Comparison of ENCODE assay signal across 1 cellular context in the genomic region with DNA sequence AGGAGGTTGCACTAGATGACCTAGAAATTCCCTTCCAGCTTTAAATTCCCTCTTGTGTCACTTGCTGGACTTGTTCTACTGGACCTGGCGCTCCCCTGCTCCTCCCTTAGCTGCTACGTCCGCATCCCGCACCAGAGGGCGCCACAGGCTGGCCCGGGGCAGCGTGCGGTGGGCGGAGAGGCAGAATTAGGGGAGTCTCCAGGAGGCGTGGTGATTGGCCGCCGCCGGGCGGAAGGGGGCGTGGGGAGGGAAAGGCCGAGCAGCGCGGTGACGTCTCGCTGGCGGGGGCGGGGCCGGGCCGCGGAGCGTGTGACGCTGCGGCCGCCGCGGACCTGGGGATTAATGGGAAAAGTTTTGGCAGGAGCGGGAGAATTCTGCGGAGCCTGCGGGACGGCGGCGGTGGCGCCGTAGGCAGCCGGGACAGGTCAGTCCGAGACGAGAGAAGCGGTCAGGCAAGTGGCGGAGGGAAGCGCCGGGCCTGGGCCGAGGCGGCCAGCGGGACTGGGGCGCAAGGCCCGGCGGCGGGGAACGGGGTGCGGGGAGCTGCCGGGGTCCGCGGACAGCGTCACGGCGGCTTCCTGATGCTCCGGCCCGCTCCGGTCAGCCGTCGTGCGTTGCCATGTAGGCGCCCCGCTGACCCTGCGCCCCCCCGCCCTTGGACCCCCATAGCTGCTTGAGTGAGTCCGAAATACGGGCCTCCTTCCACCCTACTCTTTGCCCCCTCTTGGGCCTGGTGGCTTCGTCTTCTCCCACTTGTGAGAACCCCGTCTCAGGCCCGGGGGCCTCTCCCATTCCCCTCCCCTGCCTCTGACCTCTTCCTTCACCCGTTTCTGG.
TF ChIP-seq lines count a peak whose summit lies in the region.

PPARD (plus strand) TSS at position 301 of the 834 bp plus-strand sequence. CDS start 68,530 bp downstream, outside the sequence.

TF ChIP-seq in HepG2, 621 proteins besides CTCF, POLR2A, EP300 and RAD21 (continued from another document and continues in another):
- TF ChIP-seq, protein P1, sequence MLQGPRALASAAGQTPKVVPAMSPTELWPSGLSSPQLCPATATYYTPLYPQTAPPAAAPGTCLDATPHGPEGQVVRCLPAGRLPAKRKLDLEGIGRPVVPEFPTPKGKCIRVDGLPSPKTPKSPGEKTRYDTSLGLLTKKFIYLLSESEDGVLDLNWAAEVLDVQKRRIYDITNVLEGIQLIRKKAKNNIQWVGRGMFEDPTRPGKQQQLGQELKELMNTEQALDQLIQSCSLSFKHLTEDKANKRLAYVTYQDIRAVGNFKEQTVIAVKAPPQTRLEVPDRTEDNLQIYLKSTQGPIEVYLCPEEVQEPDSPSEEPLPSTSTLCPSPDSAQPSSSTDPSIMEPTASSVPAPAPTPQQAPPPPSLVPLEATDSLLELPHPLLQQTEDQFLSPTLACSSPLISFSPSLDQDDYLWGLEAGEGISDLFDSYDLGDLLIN (CRISPR knock-in tag; IDR thresholded peaks at IDR 0.05; ENCODE audit: borderline replicate concordance), result no peak
- TF ChIP-seq SRSF9 (IDR thresholded peaks at IDR 0.05; ENCODE audit: borderline replicate concordance, insufficient read depth, low read depth, low read length, poor library complexity, severe bottlenecking) (no peak), E2F1 (CRISPR knock-in tag; IDR thresholded peaks at IDR 0.05) (no peak), ZSCAN31 (CRISPR knock-in tag; IDR thresholded peaks at IDR 0.05; ENCODE audit: low read depth) (no peak; the same call in 1 of the 2 replicates), NFATC3 (CRISPR knock-in tag; IDR thresholded peaks at IDR 0.05) (peak; percentile 77; the same call in 1 of the 2 replicates), ZNF710 (CRISPR knock-in tag; IDR thresholded peaks at IDR 0.05; ENCODE audit: borderline replicate concordance) (no peak), ATF1 (CRISPR knock-in tag; IDR thresholded peaks at IDR 0.05) (no peak), ZBTB10 (CRISPR knock-in tag; IDR thresholded peaks at IDR 0.05; ENCODE audit: borderline replicate concordance) (peak; percentile 76), ZNF251 (CRISPR knock-in tag; IDR thresholded peaks at IDR 0.05) (no peak), RFXAP (CRISPR knock-in tag; IDR thresholded peaks at IDR 0.05; ENCODE audit: borderline replicate concordance) (peak; percentile 78; the same call in 1 of the 2 replicates), ZFP91 (CRISPR knock-in tag; IDR thresholded peaks at IDR 0.05; ENCODE audit: borderline replicate concordance) (peak; percentile 87), ZNF34 (CRISPR knock-in tag; IDR thresholded peaks at IDR 0.05; ENCODE audit: borderline replicate concordance) (no peak), ZNF770 (CRISPR knock-in tag; IDR thresholded peaks at IDR 0.05) (no peak), BORCS8-MEF2B (CRISPR knock-in tag; IDR thresholded peaks at IDR 0.05) (peak; percentile 87), ZNF510 (CRISPR knock-in tag; IDR thresholded peaks at IDR 0.05; ENCODE audit: low read depth) (no peak; the same call in 1 of the 2 replicates), KAT7 (CRISPR knock-in tag; IDR thresholded peaks at IDR 0.05; ENCODE audit: borderline replicate concordance) (peak; percentile 87), FOXP1 (IDR thresholded peaks at IDR 0.05) (no peak), FOXP1 (CRISPR knock-in tag; IDR thresholded peaks at IDR 0.05) (no peak), NAIF1 (CRISPR knock-in tag; IDR thresholded peaks at IDR 0.05; ENCODE audit: borderline replicate concordance) (no peak), ZNF562 (CRISPR knock-in tag; IDR thresholded peaks at IDR 0.05; ENCODE audit: borderline replicate concordance) (no peak), HIC2 (CRISPR knock-in tag; IDR thresholded peaks at IDR 0.05; ENCODE audit: low read depth) (no peak), SRY (CRISPR knock-in tag; IDR thresholded peaks at IDR 0.05) (no peak; the same call in 1 of the 2 replicates), NR2F6 (IDR thresholded peaks at IDR 0.05) (no peak), NR2F6 (CRISPR knock-in tag; IDR thresholded peaks at IDR 0.05) (peak; percentile 43; the same call in 1 of the 2 replicates), ATAD3A (CRISPR knock-in tag; IDR thresholded peaks at IDR 0.05) (no peak), ARHGAP35 (CRISPR knock-in tag; IDR thresholded peaks at IDR 0.05; ENCODE audit: borderline replicate concordance) (no peak), CBX1 (IDR thresholded peaks at IDR 0.05; ENCODE audit: low read depth) (no peak), ZFX (CRISPR knock-in tag; IDR thresholded peaks at IDR 0.05; ENCODE audit: low read depth) (peak; percentile 89)
- TF ChIP-seq, protein P2, sequence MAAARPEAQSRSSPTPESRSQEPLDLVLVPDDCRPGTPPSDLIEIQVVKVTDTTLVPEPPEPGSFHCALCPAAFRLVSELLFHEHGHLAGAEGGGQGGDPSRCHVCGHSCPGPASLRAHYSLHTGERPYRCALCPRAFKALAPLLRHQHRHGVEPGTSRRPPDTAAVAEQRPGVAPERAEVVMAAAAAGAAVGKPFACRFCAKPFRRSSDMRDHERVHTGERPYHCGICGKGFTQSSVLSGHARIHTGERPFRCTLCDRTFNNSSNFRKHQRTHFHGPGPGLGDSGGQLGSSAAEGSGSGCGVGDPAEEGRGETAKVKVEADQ (CRISPR knock-in tag; IDR thresholded peaks at IDR 0.05; ENCODE audit: borderline replicate concordance), result no peak
- TF ChIP-seq, protein P3, sequence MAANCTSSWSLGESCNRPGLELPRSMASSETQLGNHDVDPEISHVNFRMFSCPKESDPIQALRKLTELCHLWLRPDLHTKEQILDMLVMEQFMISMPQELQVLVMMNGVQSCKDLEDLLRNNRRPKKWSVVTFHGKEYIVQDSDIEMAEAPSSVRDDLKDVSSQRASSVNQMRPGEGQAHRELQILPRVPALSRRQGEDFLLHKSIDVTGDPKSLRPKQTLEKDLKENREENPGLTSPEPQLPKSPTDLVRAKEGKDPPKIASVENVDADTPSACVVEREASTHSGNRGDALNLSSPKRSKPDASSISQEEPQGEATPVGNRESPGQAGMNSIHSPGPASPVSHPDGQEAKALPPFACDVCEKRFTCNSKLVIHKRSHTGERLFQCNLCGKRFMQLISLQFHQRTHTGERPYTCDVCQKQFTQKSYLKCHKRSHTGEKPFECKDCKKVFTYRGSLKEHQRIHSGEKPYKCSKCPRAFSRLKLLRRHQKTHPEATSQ (CRISPR knock-in tag; IDR thresholded peaks at IDR 0.05; ENCODE audit: borderline replicate concordance), result no peak
- TF ChIP-seq, protein P4, sequence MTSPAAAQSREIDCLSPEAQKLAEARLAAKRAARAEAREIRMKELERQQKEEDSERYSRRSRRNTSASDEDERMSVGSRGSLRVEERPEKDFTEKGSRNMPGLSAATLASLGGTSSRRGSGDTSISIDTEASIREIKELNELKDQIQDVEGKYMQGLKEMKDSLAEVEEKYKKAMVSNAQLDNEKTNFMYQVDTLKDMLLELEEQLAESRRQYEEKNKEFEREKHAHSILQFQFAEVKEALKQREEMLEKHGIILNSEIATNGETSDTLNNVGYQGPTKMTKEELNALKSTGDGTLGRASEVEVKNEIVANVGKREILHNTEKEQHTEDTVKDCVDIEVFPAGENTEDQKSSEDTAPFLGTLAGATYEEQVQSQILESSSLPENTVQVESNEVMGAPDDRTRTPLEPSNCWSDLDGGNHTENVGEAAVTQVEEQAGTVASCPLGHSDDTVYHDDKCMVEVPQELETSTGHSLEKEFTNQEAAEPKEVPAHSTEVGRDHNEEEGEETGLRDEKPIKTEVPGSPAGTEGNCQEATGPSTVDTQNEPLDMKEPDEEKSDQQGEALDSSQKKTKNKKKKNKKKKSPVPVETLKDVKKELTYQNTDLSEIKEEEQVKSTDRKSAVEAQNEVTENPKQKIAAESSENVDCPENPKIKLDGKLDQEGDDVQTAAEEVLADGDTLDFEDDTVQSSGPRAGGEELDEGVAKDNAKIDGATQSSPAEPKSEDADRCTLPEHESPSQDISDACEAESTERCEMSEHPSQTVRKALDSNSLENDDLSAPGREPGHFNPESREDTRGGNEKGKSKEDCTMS (CRISPR knock-in tag; conservative IDR thresholded peaks at IDR 0.05), result 0 out of 2 replicates have a peak, but pooled peaks have one; percentile 11
- TF ChIP-seq, protein P5, sequence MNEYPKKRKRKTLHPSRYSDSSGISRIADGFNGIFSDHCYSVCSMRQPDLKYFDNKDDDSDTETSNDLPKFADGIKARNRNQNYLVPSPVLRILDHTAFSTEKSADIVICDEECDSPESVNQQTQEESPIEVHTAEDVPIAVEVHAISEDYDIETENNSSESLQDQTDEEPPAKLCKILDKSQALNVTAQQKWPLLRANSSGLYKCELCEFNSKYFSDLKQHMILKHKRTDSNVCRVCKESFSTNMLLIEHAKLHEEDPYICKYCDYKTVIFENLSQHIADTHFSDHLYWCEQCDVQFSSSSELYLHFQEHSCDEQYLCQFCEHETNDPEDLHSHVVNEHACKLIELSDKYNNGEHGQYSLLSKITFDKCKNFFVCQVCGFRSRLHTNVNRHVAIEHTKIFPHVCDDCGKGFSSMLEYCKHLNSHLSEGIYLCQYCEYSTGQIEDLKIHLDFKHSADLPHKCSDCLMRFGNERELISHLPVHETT (CRISPR knock-in tag; conservative IDR thresholded peaks at IDR 0.05), result peak; percentile 53; the same call in 1 of the 2 replicates
